ENCODE assay signal across 22 cellular contexts in the genomic region with DNA sequence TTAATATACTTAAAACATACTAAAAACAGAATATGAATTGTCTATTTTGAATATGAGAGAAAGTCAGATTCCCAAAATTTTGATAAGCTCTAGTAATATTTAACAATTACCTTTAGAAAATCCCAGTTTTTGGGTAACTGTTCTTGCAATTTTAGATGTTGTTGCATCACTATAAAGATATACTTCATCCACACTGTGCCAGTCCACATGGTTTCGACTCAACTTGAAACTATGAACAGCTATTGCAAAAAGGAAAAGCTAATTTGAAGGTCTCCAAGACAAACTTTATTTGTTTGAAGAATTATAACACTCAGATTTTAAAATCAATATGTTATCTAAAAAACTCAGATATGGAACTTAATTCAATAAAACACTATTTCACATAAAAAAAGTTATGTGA. TPM values are rescaled to one million over a fixed set of nuclear protein-coding genes. Genes with fewer than 3 reads are reported as not detected.
DNase-seq lines count a peak whose midpoint lies in the region; ATAC-seq, FAIRE-seq and TF ChIP-seq lines count a peak whose summit lies in the region.
"Had no signal": no experiment of that assay in that cellular context is flagged by ENCODE, and none has a peak within 500 bp of the region (broad histone marks: within the 10 kb centered on the region; RNA-seq: fewer than 3 reads in every experiment).

No MANE protein-coding gene starts in this region.

- H3K36me3 Mint-ChIP-seq in activated CD4-positive, alpha-beta T cell treated with anti-CD3 and anti-CD28 coated beads for 36 hours (ENCODE audit: low read depth): peaks cover 43% of the 10 kb centered on the region

- H3K4me2 ChIP-seq in IMR-90 (ENCODE audit: low read depth, low read length) (no peak overlapping the region), neuronal stem cell (ENCODE audit: insufficient read depth, low read length, poor library complexity, severe bottlenecking) (no peak overlapping the region)
- H3K4me2 ChIP-seq: smooth muscle cell had no signal

- H4K8ac ChIP-seq in IMR-90 (ENCODE audit: low read depth in 2 of 2, low read length in 2 of 2): no peak overlapping the region
- H4K8ac ChIP-seq in neuronal stem cell (ENCODE audit: low read depth, low read length): no peak overlapping the region

- no peak for TF ChIP-seq RAD21 in IMR-90 (IDR thresholded peaks at IDR 0.05; ENCODE audit: low read length)

- in situ Hi-C loops in IMR-90 (cut with MboI; ENCODE audit: low sequenced_read_pairs): no loop called here

- no peak overlapping the region for H3K23ac ChIP-seq in IMR-90 (ENCODE audit: low read depth, low read length)
- no peak overlapping the region for H3K23ac ChIP-seq in neuronal stem cell (ENCODE audit: low read depth, low read length, poor library complexity)

- no peak overlapping the region for H3K4me3 ChIP-seq in IMR-90 (ENCODE audit: insufficient read depth, low read depth, low read length)
- no peak overlapping the region for H3K4me3 ChIP-seq in pancreas
- no peak overlapping the region for H3K4me3 ChIP-seq in neuronal stem cell (ENCODE audit: low read length in 2 of 2)
- H3K4me3 ChIP-seq: dorsolateral prefrontal cortex, smooth muscle cell had no signal

- no peak overlapping the region for H2AK5ac ChIP-seq in IMR-90 (ENCODE audit: low read depth, low read length)
- no peak overlapping the region for H2AK5ac ChIP-seq in neuronal stem cell (ENCODE audit: low read depth, low read length)

- TF ChIP-seq POLR2A in IMR-90 (IDR thresholded peaks at IDR 0.05; ENCODE audit: low read depth, low read length): no peak

- FAIRE-seq in endometrium (lab: Jason Lieb, UNC) (peak; percentile 31), pancreas (lab: Jason Lieb, UNC) (peak; percentile 17)

- CTCF ChIA-PET in activated CD4-positive, alpha-beta T cell treated with anti-CD3 and anti-CD28 coated beads for 36 hours (lab: Charles Lee): interaction anchor here (0.6 to 1.3 kb wide), 9 partner anchors 10 to 351 kb away, joined by 3 to 4 read pairs (median 3); no protein-coding TSS in a partner anchor
- CTCF ChIA-PET in IMR-90 (lab: Yijun Ruan, JAX): no interaction called here

- H3K56ac ChIP-seq in IMR-90 (ENCODE audit: extremely low read depth, insufficient read depth, low read length): no peak overlapping the region

- no peak overlapping the region for H2BK20ac ChIP-seq in IMR-90 (ENCODE audit: low read depth, low read length)

- no peak overlapping the region for H3K4ac ChIP-seq in IMR-90 (ENCODE audit: low read depth, low read length)
- H3K4ac ChIP-seq in neuronal stem cell (ENCODE audit: low read length): no peak overlapping the region

- H3K27me3 ChIP-seq in IMR-90 (ENCODE audit: control insufficient read depth, insufficient read depth, low read length): no peaks in the 10 kb centered on the region
- H3K27me3 ChIP-seq in pancreas: no peaks in the 10 kb centered on the region
- H3K27me3 ChIP-seq in neuronal stem cell (ENCODE audit: control insufficient read depth in 3 of 3, insufficient read depth in 3 of 3, low read depth in 1 of 3, low read length in 3 of 3): no peaks in the 10 kb centered on the region
- H3K27me3 ChIP-seq: dorsolateral prefrontal cortex had no signal

- H4K91ac ChIP-seq in IMR-90 (ENCODE audit: insufficient read depth, low read depth, low read length): no peak overlapping the region
- H4K91ac ChIP-seq in neuronal stem cell (ENCODE audit: low read depth, low read length, poor library complexity): no peak overlapping the region

- no peak overlapping the region for H3K14ac ChIP-seq in IMR-90 (replicated peaks; ENCODE audit: low read depth, low read length)
- no peak overlapping the region for H3K14ac ChIP-seq in neuronal stem cell (ENCODE audit: low read length)

- H2AK9ac ChIP-seq in IMR-90 (replicated peaks; ENCODE audit: low read depth, low read length, poor library complexity): no peak overlapping the region

- TF ChIP-seq CTCF in IMR-90 (conservative IDR thresholded peaks at IDR 0.05; ENCODE audit: low read depth, low read length) (no peak), pancreas (IDR thresholded peaks at IDR 0.05) (no peak)

- H3K79me1 ChIP-seq in IMR-90 (ENCODE audit: low read depth in 1 of 2, low read length in 2 of 2) (no peaks in the 10 kb centered on the region), neuronal stem cell (ENCODE audit: low read depth, low read length) (no peaks in the 10 kb centered on the region)

- no peak overlapping the region for H3K4me3 Mint-ChIP-seq in activated CD4-positive, alpha-beta T cell treated with anti-CD3 and anti-CD28 coated beads for 36 hours
- H3K4me3 Mint-ChIP-seq: CD14-positive monocyte, neural crest cell had no signal

- intact Hi-C loops in activated CD4-positive, alpha-beta T cell treated with anti-CD3 and anti-CD28 coated beads for 36 hours (cut with DNase I, micrococcal nuclease): no loop called here
- intact Hi-C loops in IMR-90 (cut with micrococcal nuclease) (no loop called here), pancreas (cut with DNase I) (no loop called here)

- H2BK12ac ChIP-seq in neuronal stem cell (ENCODE audit: low read length): no peak overlapping the region

- no peak overlapping the region for H4K5ac ChIP-seq in IMR-90 (ENCODE audit: low read depth, low read length)

- 0 out of 2 replicates have a peak, but pooled peaks cover 1% of the 10 kb centered on the region for H3K36me3 ChIP-seq in IMR-90 (ENCODE audit: control insufficient read depth, insufficient read depth, low read length)
- H3K36me3 ChIP-seq in pancreas: no peaks in the 10 kb centered on the region
- peaks cover 0 to 13% of the 10 kb centered on the region in 2 donors for H3K36me3 ChIP-seq in neuronal stem cell (replicated peaks in 1 of 2; ENCODE audit: control insufficient read depth in 2 of 2, insufficient read depth in 2 of 2, low read length in 2 of 2)

- ATAC-seq in activated CD4-positive, alpha-beta T cell treated with anti-CD3 and anti-CD28 coated beads for 36 hours: peak; percentile 61
- ATAC-seq in IMR-90 (ENCODE audit: low read depth): no peak
- peak in 1 of 4 donors; percentile 39 for ATAC-seq in pancreas
- ATAC-seq: activated CD4-positive, CD25-positive, alpha-beta regulatory T cell treated with anti-CD3 and anti-CD28 coated beads, Interleukin-2, amount 50 U/mL, for 24 hours; left ventricle myocardium superior had no signal

- H3K27me3 Mint-ChIP-seq in activated CD4-positive, alpha-beta T cell treated with anti-CD3 and anti-CD28 coated beads for 36 hours: no peaks in the 10 kb centered on the region

- H3K27ac ChIP-seq in IMR-90 (ENCODE audit: insufficient read depth, low read length) (no peak overlapping the region), pancreas (no peak overlapping the region), neuronal stem cell (replicated peaks; ENCODE audit: low read length) (no peak overlapping the region)
- H3K27ac ChIP-seq: 22Rv1, dorsolateral prefrontal cortex, epithelial cell of prostate had no signal

- no peak for DNase-seq in activated CD4-positive, alpha-beta T cell treated with anti-CD3 and anti-CD28 coated beads for 36 hours
- DNase-seq in activated CD4-positive, alpha-beta T cell treated with anti-CD3 and anti-CD28 coated beads, Interleukin-2, amount 50 U/mL, for 1 hour: no peak
- peak; percentile 64 for DNase-seq in IMR-90
- no peak for DNase-seq in pancreas
- no peak for DNase-seq in neuronal stem cell (ENCODE audit: low spot score)
- DNase-seq in NOMO-1 treated with dmso at 0.1 percent for 144 hours (lab: John Stamatoyannopoulos, UW; ENCODE audit: unreplicated experiment): no peak
- DNase-seq in iPS-NIHi7 (ENCODE audit: extremely low spot score): no peak
- DNase-seq: activated effector memory CD4-positive, alpha-beta T cell treated with Interleukin-2 at 50 U/mL for 16 hours; amniotic stem cell; dorsolateral prefrontal cortex; head of caudate nucleus; left ventricle myocardium superior; NCI-H1417 treated with DMSO at 0.1 percent for 48 hours; NCI-H526; stimulated activated CD4-positive, alpha-beta T cell treated with anti-CD3 and anti-CD28 coated beads, Interleukin-4, amount 100 ng/mL, for 4 hours had no signal

- H4K20me1 ChIP-seq in IMR-90 (ENCODE audit: insufficient read depth, low read length): no peaks in the 10 kb centered on the region

- peaks cover 7% of the 10 kb centered on the region for H3K4me1 Mint-ChIP-seq in activated CD4-positive, alpha-beta T cell treated with anti-CD3 and anti-CD28 coated beads for 36 hours
- H3K4me1 Mint-ChIP-seq: CD14-positive monocyte, neural crest cell had no signal

- no peak overlapping the region for H2AFZ ChIP-seq in IMR-90 (replicated peaks; ENCODE audit: low read length, poor library complexity)
- H2AFZ ChIP-seq in neuronal stem cell (ENCODE audit: low read length): no peak overlapping the region

- no peaks in the 10 kb centered on the region for H3K4me1 ChIP-seq in IMR-90 (ENCODE audit: control insufficient read depth, insufficient read depth, low read length)
- peaks cover 0 to 7% (median 7%) of the 10 kb centered on the region in 3 donors for H3K4me1 ChIP-seq in pancreas
- H3K4me1 ChIP-seq in neuronal stem cell (ENCODE audit: control insufficient read depth in 2 of 2, insufficient read depth in 1 of 2, low read depth in 1 of 2, low read length in 2 of 2): no peaks in the 10 kb centered on the region

- dilution Hi-C loops in IMR-90 (cut with HindIII; ENCODE audit: low sequenced_read_pairs, unreplicated experiment): no loop called here

- no peaks in the 10 kb centered on the region for H3K9me1 ChIP-seq in IMR-90 (ENCODE audit: insufficient read depth, low read length)

- H2BK15ac ChIP-seq in IMR-90 (ENCODE audit: low read depth, low read length) (no peak overlapping the region), neuronal stem cell (ENCODE audit: low read length) (no peak overlapping the region)

- no peaks in the 10 kb centered on the region for H3K9me3 ChIP-seq in IMR-90 (ENCODE audit: control insufficient read depth, insufficient read depth, low read length)
- no peaks in the 10 kb centered on the region for H3K9me3 ChIP-seq in pancreas
- no peaks in the 10 kb centered on the region for H3K9me3 ChIP-seq in neuronal stem cell (replicated peaks in 1 of 2; ENCODE audit: control insufficient read depth in 2 of 2, insufficient read depth in 1 of 2, low read depth in 1 of 2, low read length in 2 of 2)

- H3K18ac ChIP-seq in IMR-90 (ENCODE audit: low read depth, low read length): no peak overlapping the region
- no peak overlapping the region for H3K18ac ChIP-seq in neuronal stem cell (ENCODE audit: low read length)

- H3K9ac ChIP-seq in IMR-90 (ENCODE audit: low read depth, low read length) (no peak overlapping the region), neuronal stem cell (ENCODE audit: low read depth, low read length, poor library complexity) (no peak overlapping the region)

- POLR2A ChIA-PET in activated CD4-positive, alpha-beta T cell treated with anti-CD3 and anti-CD28 coated beads for 36 hours (lab: Charles Lee): no interaction called here
- POLR2A ChIA-PET in IMR-90 (lab: Charles Lee; ENCODE audit: unreplicated experiment): no interaction called here

- H2BK5ac ChIP-seq in IMR-90 (ENCODE audit: low read depth, low read length, poor library complexity, severe bottlenecking): no peak overlapping the region
- H2BK5ac ChIP-seq in neuronal stem cell (ENCODE audit: low read length): no peak overlapping the region

- no TSS peak for BruUV-seq in IMR-90 (replicated peaks; lab: Mats Ljungman, UMichigan)

- H3K9me3 Mint-ChIP-seq in activated CD4-positive, alpha-beta T cell treated with anti-CD3 and anti-CD28 coated beads for 36 hours (ENCODE audit: low read depth): peaks cover 5% of the 10 kb centered on the region

- no CpG with 5 or more reads among the region's 1 CpG for WGBS in IMR-90 (ENCODE audit: extremely low coverage in 2 of 2, insufficient read length in 1 of 2), 2 experiments
- 24 to 25% methylated on average over 1 of the region's 1 CpG for WGBS in pancreas, 2 donors
- WGBS in neuronal stem cell (ENCODE audit: extremely low coverage in 2 of 2, insufficient read length in 2 of 2, insufficient replicate concordance in 1 of 2), 2 donors: no CpG with 5 or more reads among the region's 1 CpG

- H2BK120ac ChIP-seq in IMR-90 (ENCODE audit: low read depth, low read length) (no peak overlapping the region), neuronal stem cell (ENCODE audit: low read depth, low read length) (no peak overlapping the region)

- H3K27ac Mint-ChIP-seq in activated CD4-positive, alpha-beta T cell treated with anti-CD3 and anti-CD28 coated beads for 36 hours: peak overlapping the region; percentile 47
- H3K27ac Mint-ChIP-seq: CD14-positive monocyte had no signal

RNA-seq across cellular contexts. Expression of gene DDHD1, which starts 59.9 kb away (rescaled TPM):
- total RNA-seq in activated CD4-positive, alpha-beta T cell treated with anti-CD3 and anti-CD28 coated beads for 36 hours: 10 to 100 TPM; 34.7 to 36.2 TPM
- total RNA-seq in IMR-90 (2012; rRNA removed): 9.0 and 14.2 TPM in 2 replicates
- polyA plus RNA-seq in IMR-90 (2012; rRNA removed): 3.7 and 4.5 TPM in 2 replicates
- 1.3 and 1.4 TPM in 2 replicates for polyA plus RNA-seq in IMR-90 (2012; cell fraction: cytosol; rRNA removed)
- 1.9 and 10.8 TPM in 2 replicates for polyA plus RNA-seq in IMR-90 (2012; cell fraction: nucleus; rRNA removed; ENCODE audit: low replicate concordance)
- 1 to 10 TPM; 3.8 to 6.9 (median 4.9) TPM for total RNA-seq in pancreas
- polyA plus RNA-seq in pancreas: 1 to 10 TPM; 3.5 to 3.6 TPM
- polyA plus RNA-seq in neuronal stem cell (2013, experiment 1 of 2): 5.4 TPM
- 6.0 TPM for polyA plus RNA-seq in neuronal stem cell (2013, experiment 2 of 2)
